In genomic region chr2:241314933-241315182, GRCh38 we compare ENCODE assay signal across 8 cellular contexts. TPM values are rescaled to one million over a fixed set of nuclear protein-coding genes. Genes with fewer than 3 reads are reported as not detected.
DNase-seq lines count a peak whose midpoint lies in the region; ATAC-seq and TF ChIP-seq lines count a peak whose summit lies in the region.

No MANE protein-coding gene starts in this region.

- CTCF ChIA-PET in Calu3 (lab: Charles Lee), result interaction anchor here (1.0 kb wide), 1 partner anchor 12 kb away, joined by 3 read pairs; no protein-coding TSS in a partner anchor

- H3K4me1 ChIP-seq in osteoblast (ENCODE audit: insufficient read depth, low read length), result peaks cover 42% of the 10 kb centered on the region

- H3K9me3 ChIP-seq in MG63 (no peaks in the 10 kb centered on the region), osteoblast (ENCODE audit: low read depth, low read length) (no peaks in the 10 kb centered on the region)

- peak overlapping the region; percentile 84 for H3K4me2 ChIP-seq in osteoblast (ENCODE audit: insufficient read depth, low read length)

- H4K20me1 ChIP-seq in osteoblast (ENCODE audit: insufficient read depth, low read length), result peaks cover 61% of the 10 kb centered on the region

- peak overlapping the region; percentile 61 for H2AFZ ChIP-seq in osteoblast (ENCODE audit: low read length)

- BruUV-seq in Calu3 (replicated peaks; lab: Mats Ljungman, UMichigan), result no TSS peak

- peaks cover 96% of the 10 kb centered on the region for H3K79me2 ChIP-seq in osteoblast (ENCODE audit: insufficient read depth, low read length)

- H3K36me3 ChIP-seq in MG63 (peaks cover 45% of the 10 kb centered on the region), osteoblast (ENCODE audit: insufficient read depth, low read length) (peaks cover 6% of the 10 kb centered on the region)

- H3K9me3 Mint-ChIP-seq in Calu3 (ENCODE audit: low read depth, unreplicated experiment), result no peaks in the 10 kb centered on the region
- no peaks in the 10 kb centered on the region for H3K9me3 Mint-ChIP-seq in effector memory CD8-positive, alpha-beta T cell

- peak overlapping the region; percentile 98 for H3K27ac ChIP-seq in osteoblast (ENCODE audit: low read depth, low read length)

- peak overlapping the region; percentile 100 for H3K27ac Mint-ChIP-seq in Calu3 (ENCODE audit: unreplicated experiment)
- H3K27ac Mint-ChIP-seq in effector memory CD8-positive, alpha-beta T cell, result peak overlapping the region; percentile 98 to 99

- H3K4me1 Mint-ChIP-seq in Calu3 (ENCODE audit: low read depth, unreplicated experiment), result peaks cover 53% of the 10 kb centered on the region
- peaks cover 51 to 67% of the 10 kb centered on the region in 2 donors for H3K4me1 Mint-ChIP-seq in effector memory CD8-positive, alpha-beta T cell (ENCODE audit: low read depth in 2 of 2)

- ATAC-seq in effector memory CD8-positive, alpha-beta T cell (replicated peaks), result no peak
- ATAC-seq in GM18907 (IDR thresholded peaks at IDR 0.05; ENCODE audit: unreplicated experiment), result no peak

- H3K27me3 Mint-ChIP-seq in Calu3 (ENCODE audit: unreplicated experiment), result no peaks in the 10 kb centered on the region
- no peaks in the 10 kb centered on the region for H3K27me3 Mint-ChIP-seq in effector memory CD8-positive, alpha-beta T cell

- H3K36me3 Mint-ChIP-seq in Calu3 (ENCODE audit: insufficient read depth, unreplicated experiment), result peaks cover 60% of the 10 kb centered on the region
- H3K36me3 Mint-ChIP-seq in effector memory CD8-positive, alpha-beta T cell (ENCODE audit: insufficient read depth), result peaks cover 35% of the 10 kb centered on the region

- TF ChIP-seq CTCF in Calu3 (IDR thresholded peaks at IDR 0.05; ENCODE audit: unreplicated experiment) (no peak), osteoblast (IDR thresholded peaks at IDR 0.05; ENCODE audit: extremely low read depth, low read depth, low read length) (no peak)

- peak overlapping the region; percentile 91 for H3K4me3 ChIP-seq in MG63
- peak overlapping the region; percentile 97 for H3K4me3 ChIP-seq in osteoblast (ENCODE audit: insufficient read depth, low read length)

- intact Hi-C loops in Calu3 (cut with micrococcal nuclease; ENCODE audit: unreplicated experiment), result loop anchor here (5.0 kb wide), 1 partner anchor 37 kb away; no protein-coding TSS in a partner anchor

- H3K4me3 Mint-ChIP-seq in Calu3 (ENCODE audit: low read depth, unreplicated experiment), result peak overlapping the region; percentile 97
- H3K4me3 Mint-ChIP-seq in effector memory CD8-positive, alpha-beta T cell, result peak overlapping the region; percentile 95 to 97

- H3K27me3 ChIP-seq in MG63, result no peaks in the 10 kb centered on the region
- H3K27me3 ChIP-seq in osteoblast (ENCODE audit: insufficient read depth, low read length), result no peaks in the 10 kb centered on the region

- no peak for DNase-seq in Calu3
- no peak for DNase-seq in MG63
- DNase-seq in effector memory CD8-positive, alpha-beta T cell, result no peak
- DNase-seq in osteoblast (ENCODE audit: insufficient read length, low spot score, missing footprints), result no peak
- DNase-seq in GF-D8 (lab: John Stamatoyannopoulos, UW), result no peak
- DNase-seq in NCI-H128 (lab: John Stamatoyannopoulos, UW; ENCODE audit: unreplicated experiment), result no peak
- no peak for DNase-seq in inferior parietal cortex (ENCODE audit: extremely low spot score)

RNA-seq across cellular contexts. Expression of gene HDLBP, which starts 0.6 kb away (rescaled TPM):
- total RNA-seq in Calu3 (2022), result 429 and 493 TPM in 2 replicates
- total RNA-seq in MG63 (2014; rRNA removed; shearing (Covaris generic); ENCODE audit: low replicate concordance), result 383 and 447 TPM in 2 replicates
- 1,414 and 1,418 TPM in 2 replicates for total RNA-seq in osteoblast

RNA-seq across cellular contexts. Expression of gene SEPTIN2, which starts 0.9 kb away (rescaled TPM):
- total RNA-seq in Calu3 (2022), result 413 and 445 TPM in 2 replicates
- 348 and 489 TPM in 2 replicates for total RNA-seq in MG63 (2014; rRNA removed; shearing (Covaris generic); ENCODE audit: low replicate concordance)
- total RNA-seq in osteoblast, result 394 and 418 TPM in 2 replicates

RNA-seq across cellular contexts. Expression of gene FARP2, which starts 41.2 kb away (rescaled TPM):
- total RNA-seq in Calu3 (2022), result 59.0 and 67.7 TPM in 2 replicates
- 35.6 and 37.4 TPM in 2 replicates for total RNA-seq in MG63 (2014; rRNA removed; shearing (Covaris generic); ENCODE audit: low replicate concordance)
- 41.3 and 44.5 TPM in 2 replicates for total RNA-seq in osteoblast
